13 cellular contexts compared by ENCODE assay signal in genomic region chrX:44945736-44946135, GRCh38.
DNase-seq lines count a peak whose midpoint lies in the region; ATAC-seq and TF ChIP-seq lines count a peak whose summit lies in the region.
"Had no signal": no experiment of that assay in that cellular context is flagged by ENCODE, and none has a peak within 500 bp of the region (broad histone marks: within the 10 kb centered on the region; RNA-seq: fewer than 3 reads in every experiment).

No MANE protein-coding gene starts in this region.

- no peaks in the 10 kb centered on the region for H4K20me1 ChIP-seq in DOHH2 (ENCODE audit: control insufficient read depth, insufficient read depth, low read depth, low read length)
- peaks cover 41% of the 10 kb centered on the region for H4K20me1 ChIP-seq in OCI-LY3 (ENCODE audit: insufficient read depth, low read length)

- no peak overlapping the region for H3K4me3 Mint-ChIP-seq in endodermal cell
- H3K4me3 Mint-ChIP-seq: naive B cell had no signal

- H3K9me2 ChIP-seq in DOHH2 (replicated peaks; ENCODE audit: control insufficient read depth, low read length): no peaks in the 10 kb centered on the region

- DNase-seq in A673 (ENCODE audit: low spot score): peak; percentile 12
- no peak for DNase-seq in endodermal cell
- DNase-seq in sciatic nerve (ENCODE audit: low spot score): no peak
- no peak for DNase-seq in SHP77 (lab: John Stamatoyannopoulos, UW)
- DNase-seq in Peyer's patch: no peak
- DNase-seq: body of pancreas, naive B cell, NCI-H345 had no signal

- H3K9ac ChIP-seq in OCI-LY3 (ENCODE audit: low read length) (no peak overlapping the region), endodermal cell (ENCODE audit: extremely low read depth, low read length, poor library complexity, severe bottlenecking) (no peak overlapping the region)

- H2AFZ ChIP-seq in OCI-LY3 (ENCODE audit: low read depth, low read length): no peak overlapping the region

- no peaks in the 10 kb centered on the region for H3F3A ChIP-seq in DOHH2 (ENCODE audit: control insufficient read depth, insufficient read depth)

- BruUV-seq in A673 (replicated peaks; lab: Mats Ljungman, UMichigan): no TSS peak

- no peak overlapping the region for H3K27ac ChIP-seq in A673 (ENCODE audit: low read depth, low read length, poor library complexity, severe bottlenecking)
- H3K27ac ChIP-seq in DOHH2 (ENCODE audit: low read depth, low read length): no peak overlapping the region
- no peak overlapping the region for H3K27ac ChIP-seq in OCI-LY3 (ENCODE audit: low read length)
- no peak overlapping the region for H3K27ac ChIP-seq in endodermal cell (ENCODE audit: low read depth, low read length)
- H3K27ac ChIP-seq in Peyer's patch: no peak overlapping the region
- H3K27ac ChIP-seq: body of pancreas, SK-N-MC, suprapubic skin had no signal

- WGBS in endodermal cell (ENCODE audit: insufficient coverage in 1 of 2, insufficient read length in 1 of 2), 2 experiments: 92 to 100% methylated on average over 2 to 3 of the region's 4 CpGs

- H3K9me3 ChIP-seq in A673 (ENCODE audit: low read depth, low read length, poor library complexity, severe bottlenecking) (peaks cover 35% of the 10 kb centered on the region), DOHH2 (ENCODE audit: control insufficient read depth, insufficient read depth, low read length) (peaks cover 5% of the 10 kb centered on the region; the same call in 1 of the 2 replicates), OCI-LY3 (ENCODE audit: insufficient read depth, low read length) (no peaks in the 10 kb centered on the region; the same call in 1 of the 2 replicates), endodermal cell (ENCODE audit: control insufficient read depth, low read length) (peaks cover 28% of the 10 kb centered on the region), Peyer's patch (no peaks in the 10 kb centered on the region)
- H3K9me3 ChIP-seq: body of pancreas, suprapubic skin had no signal

- TF ChIP-seq POLR2A in Peyer's patch (IDR thresholded peaks at IDR 0.05): no peak

- no peak overlapping the region for H3K27ac Mint-ChIP-seq in endodermal cell
- H3K27ac Mint-ChIP-seq: naive B cell had no signal

- no peaks in the 10 kb centered on the region for H3K36me3 Mint-ChIP-seq in endodermal cell (ENCODE audit: low read depth)

- peaks cover 14% of the 10 kb centered on the region for H3K4me1 Mint-ChIP-seq in endodermal cell

- H3K36me3 ChIP-seq in A673 (ENCODE audit: insufficient read depth, low read length, poor library complexity, severe bottlenecking) (peaks cover 6% of the 10 kb centered on the region), DOHH2 (ENCODE audit: control insufficient read depth, low read length) (no peaks in the 10 kb centered on the region), OCI-LY3 (replicated peaks; ENCODE audit: low read depth, low read length) (peaks cover 11% of the 10 kb centered on the region), endodermal cell (ENCODE audit: control insufficient read depth, insufficient read depth, low read length) (no peaks in the 10 kb centered on the region), Peyer's patch (no peaks in the 10 kb centered on the region)
- H3K36me3 ChIP-seq: suprapubic skin had no signal

- H3K79me2 ChIP-seq in DOHH2 (ENCODE audit: control insufficient read depth, low read length): peaks cover 93% of the 10 kb centered on the region
- H3K79me2 ChIP-seq in OCI-LY3 (ENCODE audit: low read length): peaks cover 86% of the 10 kb centered on the region

- H3K4me3 ChIP-seq in A673 (ENCODE audit: low read depth, low read length, poor library complexity, severe bottlenecking) (no peak overlapping the region), DOHH2 (ENCODE audit: low read length) (no peak overlapping the region), OCI-LY3 (ENCODE audit: low read length) (no peak overlapping the region), endodermal cell (ENCODE audit: low read length) (no peak overlapping the region), Peyer's patch (no peak overlapping the region)
- H3K4me3 ChIP-seq: body of pancreas, SK-N-MC, suprapubic skin had no signal

- TF ChIP-seq CTCF in A673 (conservative IDR thresholded peaks at IDR 0.05; ENCODE audit: low read depth, low read length) (peak; percentile 21; the same call in 1 of the 2 replicates), DOHH2 (IDR thresholded peaks at IDR 0.05; ENCODE audit: low read depth, low read length, poor library complexity, severe bottlenecking) (peak; percentile 30), OCI-LY3 (IDR thresholded peaks at IDR 0.05; ENCODE audit: low read depth, low read length) (peak; percentile 51), endodermal cell (conservative IDR thresholded peaks at IDR 0.05) (peak; percentile 58), Peyer's patch (IDR thresholded peaks at IDR 0.05) (peak in 3 of 6 experiments; percentile 29 to 54 (median 38))

- no peak overlapping the region for H3K4me2 ChIP-seq in DOHH2 (ENCODE audit: low read length)
- 0 out of 2 replicates have a peak overlapping the region, but pooled peaks have one; percentile 25 for H3K4me2 ChIP-seq in OCI-LY3 (ENCODE audit: low read length)

- intact Hi-C loops in A673 (cut with micrococcal nuclease; ENCODE audit: unreplicated experiment) (no loop called here), sciatic nerve (cut with DNase I) (no loop called here)

- ATAC-seq in sciatic nerve (no peak), HG03139 (IDR thresholded peaks at IDR 0.05; ENCODE audit: unreplicated experiment) (no peak)
- ATAC-seq: body of pancreas had no signal

- CTCF ChIA-PET in A673 (lab: Charles Lee): no interaction called here

- peaks cover 55% of the 10 kb centered on the region for H3K9me3 Mint-ChIP-seq in endodermal cell

- POLR2A ChIA-PET in A673 (lab: Charles Lee; ENCODE audit: low non-redundant PET): no interaction called here

- H3K4me1 ChIP-seq in A673 (ENCODE audit: insufficient read depth, low read length, poor library complexity, severe bottlenecking): no peaks in the 10 kb centered on the region
- H3K4me1 ChIP-seq in DOHH2 (ENCODE audit: control insufficient read depth, low read length): no peaks in the 10 kb centered on the region
- H3K4me1 ChIP-seq in OCI-LY3 (ENCODE audit: low read length): peaks cover 9% of the 10 kb centered on the region
- H3K4me1 ChIP-seq in endodermal cell (ENCODE audit: control insufficient read depth, insufficient read depth, low read length): no peaks in the 10 kb centered on the region
- H3K4me1 ChIP-seq in Peyer's patch: no peaks in the 10 kb centered on the region
- H3K4me1 ChIP-seq: suprapubic skin had no signal

- H3K27me3 Mint-ChIP-seq in endodermal cell (ENCODE audit: insufficient read depth): no peaks in the 10 kb centered on the region
- H3K27me3 Mint-ChIP-seq: naive B cell had no signal

- H3K27me3 ChIP-seq in A673 (replicated peaks; ENCODE audit: insufficient read depth, low read depth, low read length, poor library complexity) (no peaks in the 10 kb centered on the region), DOHH2 (ENCODE audit: control insufficient read depth, low read length) (no peaks in the 10 kb centered on the region), OCI-LY3 (ENCODE audit: low read depth, low read length) (no peaks in the 10 kb centered on the region), endodermal cell (ENCODE audit: control insufficient read depth, insufficient read depth, low read length, poor library complexity, severe bottlenecking) (no peaks in the 10 kb centered on the region), Peyer's patch (no peaks in the 10 kb centered on the region)
- H3K27me3 ChIP-seq: body of pancreas, suprapubic skin had no signal
